18 cellular contexts compared by ENCODE assay signal in the genomic region with DNA sequence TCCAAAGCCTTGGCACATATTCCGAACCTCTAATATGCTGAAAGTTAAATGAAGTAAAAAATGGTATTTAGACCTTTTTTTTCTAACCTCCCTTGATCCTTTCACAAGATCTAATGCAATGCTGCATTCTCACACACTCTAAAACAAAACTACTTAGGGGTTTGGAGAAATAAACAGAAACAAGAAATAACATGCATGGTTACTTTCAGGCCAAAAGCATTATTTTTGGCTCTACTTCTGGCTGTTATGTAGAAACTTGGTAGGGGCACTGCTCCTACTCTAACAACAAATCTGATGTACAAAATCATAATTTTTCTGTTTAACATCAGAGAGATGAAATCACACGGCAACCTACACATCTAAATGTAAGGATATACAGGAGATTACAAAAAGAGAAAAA.
"Had no signal": no experiment of that assay in that cellular context is flagged by ENCODE, and none has a peak within 500 bp of the region (broad histone marks: within the 10 kb centered on the region; RNA-seq: fewer than 3 reads in every experiment).

No MANE protein-coding gene starts in this region.

- H3K27ac ChIP-seq: epithelial cell of prostate, gastroesophageal sphincter, sigmoid colon, uterus had no signal

- H3K4me1 ChIP-seq: gastroesophageal sphincter, neural progenitor cell, sigmoid colon, uterus had no signal

- H3K4me3 Mint-ChIP-seq: neural progenitor cell; stimulated activated naive B cell treated with anti-CD40 and anti-IgM and Interleukin-4, amounts not matched to agents 10 μg/mL and 1 μg/mL and 100 μg/mL, for 72 hours had no signal

- H3K27me3 ChIP-seq: gastroesophageal sphincter, neural progenitor cell, sigmoid colon, uterus had no signal

- H3K4me3 ChIP-seq: gastroesophageal sphincter, neural progenitor cell, sigmoid colon, smooth muscle cell, uterus had no signal

- DNase-seq: activated CD4-positive, alpha-beta T cell treated with anti-CD3 and anti-CD28 coated beads for 1 hour; activated CD4-positive, alpha-beta T cell treated with anti-CD3 and anti-CD28 coated beads, Interleukin-2, amount 50 U/mL, for 1 hour; activated naive CD4-positive, alpha-beta T cell; amygdala; head of caudate nucleus; hypothalamus; left ventricle myocardium superior; retina; sigmoid colon; stimulated activated CD4-positive, alpha-beta T cell treated with anti-CD3 and anti-CD28 coated beads, Interleukin-15, amount 100 ng/mL, for 24 hours; stimulated activated naive B cell treated with anti-CD40 and anti-IgM and Interleukin-4, amounts not matched to agents 10 μg/mL and 1 μg/mL and 100 μg/mL, for 72 hours; uterus had no signal

- ATAC-seq: gastroesophageal sphincter; left ventricle myocardium superior; SK-N-SH treated with all-trans-retinoic acid at 6 μM for 48 hours; stimulated activated naive B cell treated with anti-CD40 and anti-IgM and Interleukin-4, amounts not matched to agents 10 μg/mL and 1 μg/mL and 100 μg/mL, for 72 hours had no signal

- H3K27me3 Mint-ChIP-seq: stimulated activated naive B cell treated with anti-CD40 and anti-IgM and Interleukin-4, amounts not matched to agents 10 μg/mL and 1 μg/mL and 100 μg/mL, for 72 hours had no signal

- H3K9me3 Mint-ChIP-seq: neural progenitor cell; stimulated activated naive B cell treated with anti-CD40 and anti-IgM and Interleukin-4, amounts not matched to agents 10 μg/mL and 1 μg/mL and 100 μg/mL, for 72 hours had no signal

- H3K36me3 ChIP-seq: uterus had no signal

- H3K9me3 ChIP-seq: gastroesophageal sphincter, sigmoid colon, uterus had no signal

- FAIRE-seq: islet of Langerhans had no signal

- H3K27ac Mint-ChIP-seq: neural progenitor cell; stimulated activated naive B cell treated with anti-CD40 and anti-IgM and Interleukin-4, amounts not matched to agents 10 μg/mL and 1 μg/mL and 100 μg/mL, for 72 hours had no signal
